ENCODE assay signal across 18 cellular contexts in the genomic region with DNA sequence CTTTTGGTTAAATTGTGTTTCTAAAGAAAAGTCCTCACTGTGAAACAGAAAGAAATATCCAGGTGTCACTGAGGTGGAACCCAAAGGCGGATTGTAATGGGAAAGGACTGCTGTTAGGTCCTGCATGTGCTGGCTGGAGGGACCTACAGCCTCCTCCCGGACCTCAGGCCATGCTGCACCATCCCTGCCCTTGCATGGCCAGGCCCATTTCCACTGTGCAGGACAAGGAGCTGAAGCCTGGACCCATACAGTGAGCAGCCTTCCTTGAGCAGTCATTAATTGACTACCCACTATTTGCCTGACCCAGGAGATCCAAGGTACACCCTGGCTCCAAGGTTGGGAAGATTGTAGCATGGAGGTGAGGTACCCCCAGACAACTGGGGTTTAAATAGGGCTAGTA. TPM values are rescaled to one million over a fixed set of nuclear protein-coding genes. Genes with fewer than 3 reads are reported as not detected.
A peak's percentile ranks its signal among the peaks of the same experiment; 100 is the strongest.
DNase-seq lines count a peak whose midpoint lies in the region; ATAC-seq and TF ChIP-seq lines count a peak whose summit lies in the region.
"Had no signal": no experiment of that assay in that cellular context is flagged by ENCODE, and none has a peak within 500 bp of the region (broad histone marks: within the 10 kb centered on the region; RNA-seq: fewer than 3 reads in every experiment).

No MANE protein-coding gene starts in this region.

- H3K27ac Mint-ChIP-seq in activated CD4-positive, alpha-beta memory T cell treated with anti-CD3 and anti-CD28 coated beads for 36 hours: no peak overlapping the region
- H3K27ac Mint-ChIP-seq in activated CD4-positive, alpha-beta memory T cell treated with anti-CD3 and anti-CD28 coated beads, Interleukin-2, amount 10 ng/mL, durations not matched to agents 7 days and 5 days: no peak overlapping the region
- H3K27ac Mint-ChIP-seq in CD14-positive monocyte (no peak overlapping the region), type B pancreatic cell (no peak overlapping the region), WTC11 (no peak overlapping the region)
- H3K27ac Mint-ChIP-seq: CD8-positive, alpha-beta memory T cell; H9; IgD-negative memory B cell had no signal

- no peak overlapping the region for H2BK120ac ChIP-seq in trophoblast cell (ENCODE audit: insufficient read depth, low read length, poor library complexity)

- H3K4me3 Mint-ChIP-seq in activated CD4-positive, alpha-beta memory T cell treated with anti-CD3 and anti-CD28 coated beads for 36 hours: no peak overlapping the region
- no peak overlapping the region for H3K4me3 Mint-ChIP-seq in activated CD4-positive, alpha-beta memory T cell treated with anti-CD3 and anti-CD28 coated beads, Interleukin-2, amount 10 ng/mL, durations not matched to agents 7 days and 5 days
- no peak overlapping the region for H3K4me3 Mint-ChIP-seq in CD14-positive monocyte
- no peak overlapping the region for H3K4me3 Mint-ChIP-seq in type B pancreatic cell
- H3K4me3 Mint-ChIP-seq in WTC11: no peak overlapping the region
- H3K4me3 Mint-ChIP-seq: CD8-positive, alpha-beta memory T cell; H9; IgD-negative memory B cell had no signal

- H3K79me2 ChIP-seq in trophoblast cell (ENCODE audit: control insufficient read depth, insufficient read depth, low read length, poor library complexity): no peaks in the 10 kb centered on the region

- no peak overlapping the region for H2AFZ ChIP-seq in trophoblast cell (ENCODE audit: insufficient read depth, low read length, poor library complexity)

- H3K4me2 ChIP-seq in trophoblast cell (ENCODE audit: low read length): no peak overlapping the region

- no peak overlapping the region for H2BK12ac ChIP-seq in trophoblast cell (ENCODE audit: low read length)

- H3K36me3 ChIP-seq in trophoblast cell (ENCODE audit: control insufficient read depth in 1 of 2, insufficient read depth in 2 of 2, low read length in 2 of 2): no peaks in the 10 kb centered on the region

- peaks cover 9% of the 10 kb centered on the region for H3K9me3 ChIP-seq in trophoblast cell (ENCODE audit: insufficient read depth, low read depth, low read length)
- H3K9me3 ChIP-seq: Caco-2 had no signal

- H4K91ac ChIP-seq in trophoblast cell (ENCODE audit: low read depth, low read length): no peak overlapping the region

- no peak overlapping the region for H3K4me3 ChIP-seq in trophoblast cell (ENCODE audit: low read depth, low read length)

- H3K23ac ChIP-seq in trophoblast cell (ENCODE audit: low read length): no peak overlapping the region

- H3K9ac ChIP-seq in trophoblast cell (ENCODE audit: low read length): peak overlapping the region; percentile 45

- no peak overlapping the region for H2BK5ac ChIP-seq in trophoblast cell (ENCODE audit: low read depth, low read length, poor library complexity)

- no peak overlapping the region for H4K8ac ChIP-seq in trophoblast cell (ENCODE audit: low read depth, low read length)

- no peaks in the 10 kb centered on the region for H3K9me3 Mint-ChIP-seq in activated CD4-positive, alpha-beta memory T cell treated with anti-CD3 and anti-CD28 coated beads for 36 hours
- no peaks in the 10 kb centered on the region for H3K9me3 Mint-ChIP-seq in activated CD4-positive, alpha-beta memory T cell treated with anti-CD3 and anti-CD28 coated beads, Interleukin-2, amount 10 ng/mL, durations not matched to agents 7 days and 5 days
- H3K9me3 Mint-ChIP-seq in CD14-positive monocyte: peaks cover 0 to 4% (median 0%) of the 10 kb centered on the region in 7 donors
- no peaks in the 10 kb centered on the region for H3K9me3 Mint-ChIP-seq in type B pancreatic cell
- H3K9me3 Mint-ChIP-seq in WTC11: peaks cover 6% of the 10 kb centered on the region

- no peak for ATAC-seq in WTC11

- CTCF ChIA-PET in activated CD4-positive, alpha-beta memory T cell treated with anti-CD3 and anti-CD28 coated beads for 36 hours (lab: Charles Lee): no interaction called here
- CTCF ChIA-PET in activated CD4-positive, alpha-beta memory T cell treated with anti-CD3 and anti-CD28 coated beads, Interleukin-2, amount 10 ng/mL, durations not matched to agents 7 days and 5 days (lab: Charles Lee): no interaction called here
- CTCF ChIA-PET in WTC11 (lab: Charles Lee): no interaction called here

- TF ChIP-seq CTCF in CD14-positive monocyte (IDR thresholded peaks at IDR 0.05): no peak
- TF ChIP-seq CTCF in type B pancreatic cell (conservative IDR thresholded peaks at IDR 0.05): no peak
- TF ChIP-seq CTCF in WTC11 (IDR thresholded peaks at IDR 0.05): no peak

- no peak overlapping the region for H3K18ac ChIP-seq in trophoblast cell (ENCODE audit: low read length)

- H3K36me3 Mint-ChIP-seq in activated CD4-positive, alpha-beta memory T cell treated with anti-CD3 and anti-CD28 coated beads for 36 hours: no peaks in the 10 kb centered on the region
- no peaks in the 10 kb centered on the region for H3K36me3 Mint-ChIP-seq in activated CD4-positive, alpha-beta memory T cell treated with anti-CD3 and anti-CD28 coated beads, Interleukin-2, amount 10 ng/mL, durations not matched to agents 7 days and 5 days (ENCODE audit: low read depth)
- H3K36me3 Mint-ChIP-seq in CD14-positive monocyte: no peaks in the 10 kb centered on the region
- H3K36me3 Mint-ChIP-seq in type B pancreatic cell: no peaks in the 10 kb centered on the region
- H3K36me3 Mint-ChIP-seq in WTC11: no peaks in the 10 kb centered on the region
- H3K36me3 Mint-ChIP-seq: IgD-negative memory B cell had no signal

- H3K79me1 ChIP-seq in trophoblast cell (ENCODE audit: low read length): no peaks in the 10 kb centered on the region

- no peak overlapping the region for H3K14ac ChIP-seq in trophoblast cell (ENCODE audit: low read length)

- peak; percentile 2 for DNase-seq in activated CD4-positive, alpha-beta memory T cell treated with anti-CD3 and anti-CD28 coated beads for 36 hours
- DNase-seq in activated CD4-positive, alpha-beta memory T cell treated with anti-CD3 and anti-CD28 coated beads, Interleukin-2, amount 10 ng/mL, durations not matched to agents 7 days and 5 days: no peak
- peak; percentile 22 for DNase-seq in CD14-positive monocyte (ENCODE audit: low spot score)
- no peak for DNase-seq in trophoblast cell
- peak; percentile 10 for DNase-seq in type B pancreatic cell (ENCODE audit: extremely low spot score, unreplicated experiment)
- no peak for DNase-seq in activated CD4-positive, alpha-beta T cell treated with anti-CD3 and anti-CD28 coated beads for 1 hour
- no peak for DNase-seq in WTC11 (ENCODE audit: low spot score)
- DNase-seq in NCI-H446 (lab: John Stamatoyannopoulos, UW): no peak
- DNase-seq: CD8-positive, alpha-beta memory T cell; DND-41; GDM1; GOT3 had no signal

- H3K27ac ChIP-seq in trophoblast cell (ENCODE audit: low read depth, low read length): no peak overlapping the region
- H3K27ac ChIP-seq: 22Rv1 had no signal

- intact Hi-C loops in activated CD4-positive, alpha-beta memory T cell treated with anti-CD3 and anti-CD28 coated beads for 36 hours (cut with micrococcal nuclease): no loop called here
- intact Hi-C loops in CD14-positive monocyte (cut with micrococcal nuclease): no loop called here

- WGBS in trophoblast cell (ENCODE audit: extremely low coverage, insufficient coverage, insufficient read length): no CpG with 5 or more reads among the region's 2 CpGs

- H3K27me3 Mint-ChIP-seq in activated CD4-positive, alpha-beta memory T cell treated with anti-CD3 and anti-CD28 coated beads for 36 hours: peaks cover 19% of the 10 kb centered on the region
- H3K27me3 Mint-ChIP-seq in activated CD4-positive, alpha-beta memory T cell treated with anti-CD3 and anti-CD28 coated beads, Interleukin-2, amount 10 ng/mL, durations not matched to agents 7 days and 5 days: peaks cover 2% of the 10 kb centered on the region
- H3K27me3 Mint-ChIP-seq in CD14-positive monocyte (ENCODE audit: low read depth in 3 of 3) (peaks cover 0 to 10% (median 2%) of the 10 kb centered on the region in 3 donors), type B pancreatic cell (peaks cover 17% of the 10 kb centered on the region), WTC11 (ENCODE audit: low read depth) (no peaks in the 10 kb centered on the region)

- POLR2A ChIA-PET in activated CD4-positive, alpha-beta memory T cell treated with anti-CD3 and anti-CD28 coated beads for 36 hours (lab: Charles Lee): no interaction called here
- POLR2A ChIA-PET in activated CD4-positive, alpha-beta memory T cell treated with anti-CD3 and anti-CD28 coated beads, Interleukin-2, amount 10 ng/mL, durations not matched to agents 7 days and 5 days (lab: Charles Lee): no interaction called here
- POLR2A ChIA-PET in WTC11 (lab: Charles Lee): no interaction called here

- H2AK5ac ChIP-seq in trophoblast cell (ENCODE audit: low read length): no peak overlapping the region

- H4K12ac ChIP-seq in trophoblast cell (ENCODE audit: low read depth, low read length): no peak overlapping the region

- no peaks in the 10 kb centered on the region for H3K27me3 ChIP-seq in trophoblast cell (ENCODE audit: insufficient read depth, low read length)

- no peak overlapping the region for H3K4ac ChIP-seq in trophoblast cell (ENCODE audit: low read depth, low read length)

- no peaks in the 10 kb centered on the region for H3K4me1 Mint-ChIP-seq in activated CD4-positive, alpha-beta memory T cell treated with anti-CD3 and anti-CD28 coated beads for 36 hours (ENCODE audit: low read depth)
- H3K4me1 Mint-ChIP-seq in activated CD4-positive, alpha-beta memory T cell treated with anti-CD3 and anti-CD28 coated beads, Interleukin-2, amount 10 ng/mL, durations not matched to agents 7 days and 5 days: no peaks in the 10 kb centered on the region
- H3K4me1 Mint-ChIP-seq in CD14-positive monocyte (no peaks in the 10 kb centered on the region), type B pancreatic cell (ENCODE audit: unreplicated experiment) (peaks cover 4% of the 10 kb centered on the region), WTC11 (peaks cover 3% of the 10 kb centered on the region; the same call in 1 of the 2 replicates)
- H3K4me1 Mint-ChIP-seq: CD8-positive, alpha-beta memory T cell; IgD-negative memory B cell had no signal

- peaks cover 10 to 11% of the 10 kb centered on the region in 2 experiments for H3K4me1 ChIP-seq in trophoblast cell (ENCODE audit: control insufficient read depth in 1 of 2, insufficient read depth in 2 of 2, low read length in 2 of 2)

TF ChIP-seq in WTC11, 78 proteins besides CTCF, POLR2A, EP300 and RAD21 (continues in another document):
- TF ChIP-seq, protein P1, sequence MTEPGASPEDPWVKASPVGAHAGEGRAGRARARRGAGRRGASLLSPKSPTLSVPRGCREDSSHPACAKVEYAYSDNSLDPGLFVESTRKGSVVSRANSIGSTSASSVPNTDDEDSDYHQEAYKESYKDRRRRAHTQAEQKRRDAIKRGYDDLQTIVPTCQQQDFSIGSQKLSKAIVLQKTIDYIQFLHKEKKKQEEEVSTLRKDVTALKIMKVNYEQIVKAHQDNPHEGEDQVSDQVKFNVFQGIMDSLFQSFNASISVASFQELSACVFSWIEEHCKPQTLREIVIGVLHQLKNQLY (CRISPR knock-in tag; IDR thresholded peaks at IDR 0.05): no peak

RNA-seq across cellular contexts. Expression of gene VSTM2B, which starts 17.6 kb away (rescaled TPM):
- total RNA-seq in activated CD4-positive, alpha-beta memory T cell treated with anti-CD3 and anti-CD28 coated beads for 36 hours: not detected
- total RNA-seq in activated CD4-positive, alpha-beta memory T cell treated with anti-CD3 and anti-CD28 coated beads, Interleukin-2, amount 10 ng/mL, durations not matched to agents 7 days and 5 days: not detected
- polyA plus RNA-seq in CD14-positive monocyte: not detected
- 0.57 and 0.62 TPM in 2 replicates for polyA plus RNA-seq in trophoblast cell (2013)
- 0.68 TPM in 1 of 2 replicates, not detected in the other for total RNA-seq in type B pancreatic cell (ENCODE audit: low replicate concordance)
- 1.7 to 3.2 TPM (median 2.2 TPM) in 3 replicates for total RNA-seq in WTC11 (2021)
- total RNA-seq: A673; Caco-2; CD8-positive, alpha-beta memory T cell had no signal
- polyA plus RNA-seq: BJ; CD8-positive, alpha-beta memory T cell; IgD-negative memory B cell had no signal

Comparison
In these comparisons a context has a peak if more than half of its experiments do, and no peak if none do; other contexts are left out.
1. DNase-seq: peak in activated CD4-positive, alpha-beta memory T cell treated with anti-CD3 and anti-CD28 coated beads for 36 hours (single experiment), CD14-positive monocyte (single experiment) and type B pancreatic cell (single experiment); none in activated CD4-positive, alpha-beta memory T cell treated with anti-CD3 and anti-CD28 coated beads, Interleukin-2, amount 10 ng/mL, durations not matched to agents 7 days and 5 days (single experiment), trophoblast cell (0 of 2), activated CD4-positive, alpha-beta T cell treated with anti-CD3 and anti-CD28 coated beads for 1 hour (single experiment), WTC11 (single experiment) and NCI-H446 (0 of 2).